In the genomic region with DNA sequence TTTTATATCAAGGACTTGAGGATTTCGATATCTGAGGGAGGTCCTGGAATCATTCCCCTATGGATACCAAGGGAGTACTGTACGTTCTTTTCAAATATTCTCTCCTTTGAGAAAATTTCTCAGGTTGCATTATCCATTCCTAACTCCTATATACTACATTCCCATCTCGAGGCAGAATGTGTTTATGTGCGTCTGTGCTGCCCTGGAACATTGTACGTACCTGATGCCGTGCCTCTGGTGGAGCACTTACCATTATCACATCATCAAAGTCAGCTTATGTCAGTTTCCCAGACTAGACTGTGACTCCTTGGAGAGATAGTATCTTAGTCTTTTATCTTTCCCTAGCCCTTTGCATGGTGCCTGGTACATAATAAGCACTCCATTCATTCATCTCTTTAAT, we compare ENCODE assay signal across 19 cellular contexts.
"Had no signal": no experiment of that assay in that cellular context is flagged by ENCODE, and none has a peak within 500 bp of the region (broad histone marks: within the 10 kb centered on the region; RNA-seq: fewer than 3 reads in every experiment).

No MANE protein-coding gene starts in this region.

- H3K27me3 ChIP-seq: body of pancreas, heart left ventricle, sigmoid colon, upper lobe of right lung had no signal

- H3K4me1 ChIP-seq: body of pancreas, sigmoid colon had no signal

- H3K9me3 ChIP-seq: body of pancreas, heart left ventricle, sigmoid colon, thoracic aorta, upper lobe of right lung had no signal

- ATAC-seq: body of pancreas; heart left ventricle; left cardiac atrium; stimulated activated naive B cell treated with anti-CD40 and anti-IgM and Interleukin-4, amounts not matched to agents 10 μg/mL and 1 μg/mL and 100 μg/mL, for 72 hours; upper lobe of right lung had no signal

- H3K27ac Mint-ChIP-seq: dendritic cell treated with granulocyte-macrophage colony-stimulating factor and Interleukin-4, amounts not matched to agents 40 ng/mL and 50 ng/mL, for 4 days; memory B cell; stimulated activated naive B cell treated with anti-CD40 and anti-IgM and Interleukin-4, amounts not matched to agents 10 μg/mL and 1 μg/mL and 100 μg/mL, for 72 hours had no signal

- H3K4me3 Mint-ChIP-seq: dendritic cell treated with granulocyte-macrophage colony-stimulating factor and Interleukin-4, amounts not matched to agents 40 ng/mL and 50 ng/mL, for 4 days; memory B cell; stimulated activated naive B cell treated with anti-CD40 and anti-IgM and Interleukin-4, amounts not matched to agents 10 μg/mL and 1 μg/mL and 100 μg/mL, for 72 hours had no signal

- H3K36me3 Mint-ChIP-seq: memory B cell had no signal

- H3K27me3 Mint-ChIP-seq: activated naive CD8-positive, alpha-beta T cell treated with anti-CD3 and anti-CD28 coated beads, Interleukin-2, amount 10 ng/mL, durations not matched to agents 7 days and 5 days; dendritic cell treated with granulocyte-macrophage colony-stimulating factor and Interleukin-4, amounts not matched to agents 40 ng/mL and 50 ng/mL, for 4 days had no signal

- DNase-seq: activated naive CD4-positive, alpha-beta T cell treated with Interleukin-2 at 50 U/mL for 16 hours; activated naive CD8-positive, alpha-beta T cell treated with anti-CD3 and anti-CD28 coated beads, Interleukin-2, amount 10 ng/mL, durations not matched to agents 7 days and 5 days; body of pancreas; effector CD4-positive, alpha-beta T cell; heart left ventricle; left cardiac atrium; occipital lobe; sigmoid colon; stimulated activated CD4-positive, alpha-beta T cell treated with anti-CD3 and anti-CD28 coated beads, Interleukin-2, amount 100 ng/mL, for 48 hours; stimulated activated CD8-positive, alpha-beta memory T cell treated with anti-CD3 and anti-CD28 coated beads, Interleukin-4, amount 100 ng/mL, for 48 hours; stimulated activated naive B cell treated with anti-CD40 and anti-IgM and Interleukin-4, amounts not matched to agents 10 μg/mL and 1 μg/mL and 100 μg/mL, for 72 hours; T-helper 1 cell; T-helper 9 cell; upper lobe of right lung had no signal

- H3K36me3 ChIP-seq: heart left ventricle, sigmoid colon, thoracic aorta, upper lobe of right lung had no signal

- H3K4me3 ChIP-seq: body of pancreas, heart left ventricle, sigmoid colon, thoracic aorta, upper lobe of right lung had no signal

- FAIRE-seq: endometrium, islet of Langerhans had no signal

- H3K9me3 Mint-ChIP-seq: activated naive CD8-positive, alpha-beta T cell treated with anti-CD3 and anti-CD28 coated beads, Interleukin-2, amount 10 ng/mL, durations not matched to agents 7 days and 5 days; dendritic cell treated with granulocyte-macrophage colony-stimulating factor and Interleukin-4, amounts not matched to agents 40 ng/mL and 50 ng/mL, for 4 days; memory B cell; stimulated activated naive B cell treated with anti-CD40 and anti-IgM and Interleukin-4, amounts not matched to agents 10 μg/mL and 1 μg/mL and 100 μg/mL, for 72 hours had no signal

- H3K27ac ChIP-seq: body of pancreas, heart left ventricle, sigmoid colon, thoracic aorta, upper lobe of right lung had no signal
